ENCODE assay signal across 17 cellular contexts in the genomic region with DNA sequence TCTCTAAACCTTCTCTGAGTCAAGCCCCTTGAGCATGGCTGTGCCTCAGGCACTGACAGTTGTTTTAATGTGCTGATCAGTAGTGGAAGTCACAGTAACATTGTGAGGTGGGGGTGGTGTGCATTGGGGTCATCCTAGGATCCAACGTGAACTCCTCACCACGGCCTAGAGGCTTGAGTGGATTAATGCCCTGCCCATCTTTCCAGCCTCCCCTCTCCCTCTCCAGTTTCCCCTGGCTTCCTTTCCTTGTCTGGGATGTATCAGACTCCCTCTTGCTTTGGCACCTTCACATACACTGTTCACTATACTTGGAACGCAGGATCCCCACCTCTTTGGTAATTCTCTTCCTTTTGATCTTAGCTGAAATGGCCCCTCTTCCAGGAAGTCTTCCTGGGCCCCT. TPM values are rescaled to one million over a fixed set of nuclear protein-coding genes. Genes with fewer than 3 reads are reported as not detected.
DNase-seq lines count a peak whose midpoint lies in the region; ATAC-seq, FAIRE-seq and TF ChIP-seq lines count a peak whose summit lies in the region.
"Had no signal": no experiment of that assay in that cellular context is flagged by ENCODE, and none has a peak within 500 bp of the region (broad histone marks: within the 10 kb centered on the region; RNA-seq: fewer than 3 reads in every experiment).

No MANE protein-coding gene starts in this region.

- CTCF ChIA-PET in MCF 10A (lab: Yijun Ruan, JAX), result interaction anchor here (0.7 to 1.2 kb wide), 2 partner anchors 96 to 366 kb away, joined by 3 read pairs; no protein-coding TSS in a partner anchor

- peaks cover 4% of the 10 kb centered on the region for H3K4me1 ChIP-seq in right cardiac atrium (ENCODE audit: control insufficient read depth, insufficient read depth, low read length)
- H3K4me1 ChIP-seq: BLaER1 treated with 17β-estradiol and CSF1 and Interleukin-3, amounts not matched to agents 10 nM and 100 nM had no signal

- no peaks in the 10 kb centered on the region for H3K9me3 Mint-ChIP-seq in MCF 10A (ENCODE audit: unreplicated experiment)

- no peaks in the 10 kb centered on the region for H3K9me2 ChIP-seq in neural cell (ENCODE audit: insufficient read depth, low read length)

- H4K20me1 ChIP-seq in neural cell (ENCODE audit: insufficient read depth), result no peaks in the 10 kb centered on the region
- H4K20me1 ChIP-seq: BLaER1 treated with 17β-estradiol and CSF1 and Interleukin-3, amounts not matched to agents 10 nM and 100 nM had no signal

- no peaks in the 10 kb centered on the region for H3K27me3 ChIP-seq in right cardiac atrium (ENCODE audit: control insufficient read depth, insufficient read depth)
- H3K27me3 ChIP-seq in bronchial epithelial cell (ENCODE audit: control insufficient read depth, insufficient read depth, low read length), result no peaks in the 10 kb centered on the region
- no peaks in the 10 kb centered on the region for H3K27me3 ChIP-seq in neural cell (ENCODE audit: insufficient read depth, low read depth, low read length)

- H3K27me3 Mint-ChIP-seq in MCF 10A (ENCODE audit: insufficient read depth, unreplicated experiment), result peaks cover 93% of the 10 kb centered on the region

- no peak overlapping the region for H3K27ac Mint-ChIP-seq in MCF 10A (ENCODE audit: low read depth, unreplicated experiment)
- H3K27ac Mint-ChIP-seq: B cell; CD8-positive, alpha-beta T cell; H9 had no signal

- H3K4me3 Mint-ChIP-seq in MCF 10A (ENCODE audit: unreplicated experiment), result no peak overlapping the region
- H3K4me3 Mint-ChIP-seq: B cell; CD8-positive, alpha-beta T cell; H9 had no signal

- no peak overlapping the region for H3K4me2 ChIP-seq in neural cell (ENCODE audit: low read length)
- H3K4me2 ChIP-seq: BLaER1 treated with 17β-estradiol and CSF1 and Interleukin-3, amounts not matched to agents 10 nM and 100 nM had no signal

- FAIRE-seq in bronchial epithelial cell (lab: Jason Lieb, UNC), result peak; percentile 58
- FAIRE-seq: GM12892, GM18507, HTR-8/SVneo had no signal

- no peak for ATAC-seq in right cardiac atrium
- ATAC-seq in GM21447 (IDR thresholded peaks at IDR 0.05; ENCODE audit: unreplicated experiment), result no peak
- ATAC-seq: CD8-positive, alpha-beta T cell had no signal

- TF ChIP-seq CTCF in bronchial epithelial cell (IDR thresholded peaks at IDR 0.05; ENCODE audit: insufficient read depth, low read length, severe bottlenecking) (no peak), neural cell (IDR thresholded peaks at IDR 0.05; ENCODE audit: poor library complexity, severe bottlenecking) (no peak), MCF 10A (IDR thresholded peaks at IDR 0.05; ENCODE audit: unreplicated experiment) (no peak)

- BruUV-seq in MCF 10A (replicated peaks; lab: Mats Ljungman, UMichigan), result no TSS peak

- H3F3A ChIP-seq in neural cell (ENCODE audit: insufficient read depth, low read length, poor library complexity, severe bottlenecking), result no peaks in the 10 kb centered on the region

- no peaks in the 10 kb centered on the region for H3K79me2 ChIP-seq in neural cell (replicated peaks; ENCODE audit: insufficient read depth, low read length)

- H3K4me3 ChIP-seq in right cardiac atrium (ENCODE audit: low read length) (no peak overlapping the region), bronchial epithelial cell (ENCODE audit: low read depth, low read length) (no peak overlapping the region), neural cell (ENCODE audit: low read length) (no peak overlapping the region)
- H3K4me3 ChIP-seq: BLaER1 treated with 17β-estradiol and CSF1 and Interleukin-3, amounts not matched to agents 10 nM and 100 nM had no signal

- no peak for TF ChIP-seq EP300 in neural cell (conservative IDR thresholded peaks at IDR 0.05; ENCODE audit: poor library complexity, severe bottlenecking)

- peak overlapping the region; percentile 68 for H3K9ac ChIP-seq in neural cell (ENCODE audit: low read length)
- H3K9ac ChIP-seq: BLaER1 treated with 17β-estradiol and CSF1 and Interleukin-3, amounts not matched to agents 10 nM and 100 nM had no signal

- WGBS in right cardiac atrium, result 93% methylated on average over 3 of the region's 3 CpGs

- no peaks in the 10 kb centered on the region for H3K4me1 Mint-ChIP-seq in MCF 10A (ENCODE audit: insufficient read depth, unreplicated experiment)
- H3K4me1 Mint-ChIP-seq: B cell had no signal

- POLR2A ChIA-PET in MCF 10A (lab: Yijun Ruan, JAX), result no interaction called here

- H3K36me3 ChIP-seq in bronchial epithelial cell (ENCODE audit: control insufficient read depth, insufficient read depth, low read length), result no peaks in the 10 kb centered on the region
- no peaks in the 10 kb centered on the region for H3K36me3 ChIP-seq in neural cell (ENCODE audit: insufficient read depth, low read length)
- H3K36me3 ChIP-seq: BLaER1 treated with 17β-estradiol and CSF1 and Interleukin-3, amounts not matched to agents 10 nM and 100 nM had no signal

- H3K27ac ChIP-seq in right cardiac atrium (ENCODE audit: low read length) (no peak overlapping the region), neural cell (ENCODE audit: low read length) (peak overlapping the region; percentile 93)
- H3K27ac ChIP-seq: BLaER1 treated with 17β-estradiol and CSF1 and Interleukin-3, amounts not matched to agents 10 nM and 100 nM had no signal

- no peak for TF ChIP-seq RAD21 in neural cell (conservative IDR thresholded peaks at IDR 0.05)

- H3K9me3 ChIP-seq in right cardiac atrium (ENCODE audit: control insufficient read depth, low read length) (no peaks in the 10 kb centered on the region), neural cell (ENCODE audit: low read length) (no peaks in the 10 kb centered on the region)

- peak in 2 of 3 experiments; percentile 19 to 48 for DNase-seq in NCI-H1417 (lab: John Stamatoyannopoulos, UW)
- no peak for DNase-seq in NCI-H1417 treated with DMSO at 0.1 percent for 48 hours (lab: John Stamatoyannopoulos, UW)
- peak; percentile 71 for DNase-seq in cardiac septum (ENCODE audit: low spot score)
- DNase-seq in right cardiac atrium, result no peak
- no peak for DNase-seq in bronchial epithelial cell (ENCODE audit: low read depth)
- DNase-seq in MCF 10A (ENCODE audit: unreplicated experiment), result no peak
- DNase-seq: GDM1, GOT3 had no signal

- H2AFZ ChIP-seq in neural cell (ENCODE audit: low read depth, low read length), result no peak overlapping the region

- no peaks in the 10 kb centered on the region for H3K36me3 Mint-ChIP-seq in MCF 10A (ENCODE audit: insufficient read depth, unreplicated experiment)
- H3K36me3 Mint-ChIP-seq: CD8-positive, alpha-beta T cell had no signal

- intact Hi-C loops in cardiac septum (cut with DNase I), result no loop called here
- intact Hi-C loops in right cardiac atrium (cut with DNase I), result no loop called here
- intact Hi-C loops in MCF 10A (cut with micrococcal nuclease), result no loop called here

TF ChIP-seq in neural cell, 6 proteins besides CTCF, POLR2A, EP300 and RAD21:
- TF ChIP-seq SMC3 (conservative IDR thresholded peaks at IDR 0.05; ENCODE audit: poor library complexity) (no peak), POLR2AphosphoS5 (IDR thresholded peaks at IDR 0.05) (no peak), EZH2 (IDR thresholded peaks at IDR 0.05; ENCODE audit: borderline replicate concordance, insufficient read depth, low read length, poor library complexity, severe bottlenecking) (no peak), MXI1 (conservative IDR thresholded peaks at IDR 0.05; ENCODE audit: poor library complexity, severe bottlenecking) (no peak)
- TF ChIP-seq, protein P1, sequence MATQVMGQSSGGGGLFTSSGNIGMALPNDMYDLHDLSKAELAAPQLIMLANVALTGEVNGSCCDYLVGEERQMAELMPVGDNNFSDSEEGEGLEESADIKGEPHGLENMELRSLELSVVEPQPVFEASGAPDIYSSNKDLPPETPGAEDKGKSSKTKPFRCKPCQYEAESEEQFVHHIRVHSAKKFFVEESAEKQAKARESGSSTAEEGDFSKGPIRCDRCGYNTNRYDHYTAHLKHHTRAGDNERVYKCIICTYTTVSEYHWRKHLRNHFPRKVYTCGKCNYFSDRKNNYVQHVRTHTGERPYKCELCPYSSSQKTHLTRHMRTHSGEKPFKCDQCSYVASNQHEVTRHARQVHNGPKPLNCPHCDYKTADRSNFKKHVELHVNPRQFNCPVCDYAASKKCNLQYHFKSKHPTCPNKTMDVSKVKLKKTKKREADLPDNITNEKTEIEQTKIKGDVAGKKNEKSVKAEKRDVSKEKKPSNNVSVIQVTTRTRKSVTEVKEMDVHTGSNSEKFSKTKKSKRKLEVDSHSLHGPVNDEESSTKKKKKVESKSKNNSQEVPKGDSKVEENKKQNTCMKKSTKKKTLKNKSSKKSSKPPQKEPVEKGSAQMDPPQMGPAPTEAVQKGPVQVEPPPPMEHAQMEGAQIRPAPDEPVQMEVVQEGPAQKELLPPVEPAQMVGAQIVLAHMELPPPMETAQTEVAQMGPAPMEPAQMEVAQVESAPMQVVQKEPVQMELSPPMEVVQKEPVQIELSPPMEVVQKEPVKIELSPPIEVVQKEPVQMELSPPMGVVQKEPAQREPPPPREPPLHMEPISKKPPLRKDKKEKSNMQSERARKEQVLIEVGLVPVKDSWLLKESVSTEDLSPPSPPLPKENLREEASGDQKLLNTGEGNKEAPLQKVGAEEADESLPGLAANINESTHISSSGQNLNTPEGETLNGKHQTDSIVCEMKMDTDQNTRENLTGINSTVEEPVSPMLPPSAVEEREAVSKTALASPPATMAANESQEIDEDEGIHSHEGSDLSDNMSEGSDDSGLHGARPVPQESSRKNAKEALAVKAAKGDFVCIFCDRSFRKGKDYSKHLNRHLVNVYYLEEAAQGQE (IDR thresholded peaks at IDR 0.05; ENCODE audit: borderline replicate concordance), result no peak

RNA-seq across cellular contexts. Expression of a gene that starts 13.3 kb away (rescaled TPM):
- total RNA-seq in cardiac septum (18.8 TPM), right cardiac atrium (10 to 100 TPM; 14.1 to 20.8 (median 18.5) TPM), bronchial epithelial cell (52.6 and 55.5 TPM in 2 replicates), MCF 10A (2022) (12.6 and 14.1 TPM in 2 replicates)
- polyA plus RNA-seq in right cardiac atrium (12.3 TPM), neural cell (214 and 225 TPM in 2 replicates)
- polyA minus RNA-seq in neural cell, result 207 and 208 TPM in 2 replicates

Comparison
In these comparisons a context has a peak if more than half of its experiments do, and no peak if none do; other contexts are left out.
1. DNase-seq: peak in NCI-H1417 (2 of 3) and cardiac septum (single experiment); none in NCI-H1417 treated with DMSO at 0.1 percent for 48 hours (single experiment), right cardiac atrium (0 of 3), bronchial epithelial cell (single experiment) and MCF 10A (single experiment).